Comparison of ENCODE assay signal across 12 cellular contexts in the genomic region with DNA sequence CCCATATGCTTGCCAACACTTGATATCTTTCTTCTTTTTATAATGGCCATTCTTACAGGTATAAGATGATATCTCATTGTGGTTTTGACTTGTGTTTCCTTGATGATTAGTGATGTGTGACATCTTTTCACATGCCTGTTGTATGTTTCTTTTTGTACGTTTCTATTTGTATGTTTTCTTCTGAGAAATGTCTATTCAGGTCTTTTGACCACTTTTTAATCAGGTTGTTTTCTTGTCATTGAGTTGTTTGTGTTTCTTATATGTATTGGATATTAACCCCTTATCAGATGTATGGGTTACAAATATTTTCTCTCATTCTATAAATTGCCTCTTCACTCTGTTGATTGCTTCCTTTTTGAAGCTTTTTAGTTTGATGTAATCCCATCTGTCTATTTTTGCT. TPM values are rescaled to one million over a fixed set of nuclear protein-coding genes. Genes with fewer than 3 reads are reported as not detected.
"Had no signal": no experiment of that assay in that cellular context is flagged by ENCODE, and none has a peak within 500 bp of the region (broad histone marks: within the 10 kb centered on the region; RNA-seq: fewer than 3 reads in every experiment).

No MANE protein-coding gene starts in this region.

- H3K4me2 ChIP-seq: GM23338 had no signal

- H2AFZ ChIP-seq: GM23248, GM23338 had no signal

- DNase-seq: GM23248, GOT3, H7, H9, HCEC 1CT, HFFc6 had no signal

- H3K27ac ChIP-seq: GM23248 had no signal

- H3K4me3 ChIP-seq: GM23248, GM23338, HAP-1 had no signal

- FAIRE-seq: H1, H54 had no signal

- H3K9ac ChIP-seq: GM23248 had no signal

- ATAC-seq: GM23338, HCT116 had no signal

- H3K36me3 ChIP-seq: HAP-1 had no signal

- H3K9me3 ChIP-seq: HAP-1 had no signal

- H3K4me1 ChIP-seq: HAP-1 had no signal

RNA-seq across cellular contexts. Expression of a gene that starts 42.4 kb away (rescaled TPM):
- total RNA-seq: GM23248, GM23338, H1, H4, H9 had no signal
- polyA plus RNA-seq: GM23248, GM23338, H1 had no signal
